In genomic region chr13:19782049-19782726, GRCh38 we compare ENCODE assay signal across 1 cellular context.
TF ChIP-seq lines count a peak whose summit lies in the region.

No MANE protein-coding gene starts in this region.

TF ChIP-seq in HepG2, 621 proteins besides CTCF, POLR2A, EP300 and RAD21 (continued from another document and continues in another):
- TF ChIP-seq AKNA (CRISPR knock-in tag; IDR thresholded peaks at IDR 0.05; ENCODE audit: borderline replicate concordance) (no peak), CAMTA2 (CRISPR knock-in tag; IDR thresholded peaks at IDR 0.05; ENCODE audit: borderline replicate concordance) (no peak), ZBTB7B (CRISPR knock-in tag; IDR thresholded peaks at IDR 0.05) (no peak), BORCS8-MEF2B (CRISPR knock-in tag; IDR thresholded peaks at IDR 0.05) (no peak), ZNF674 (CRISPR knock-in tag; IDR thresholded peaks at IDR 0.05; ENCODE audit: low read depth) (no peak), ISL2 (CRISPR knock-in tag; IDR thresholded peaks at IDR 0.05) (no peak), POGZ (CRISPR knock-in tag; IDR thresholded peaks at IDR 0.05) (0 out of 2 replicates have a peak, but pooled peaks have one; percentile 19), ZKSCAN5 (CRISPR knock-in tag; IDR thresholded peaks at IDR 0.05) (no peak), HOXA9 (CRISPR knock-in tag; IDR thresholded peaks at IDR 0.05; ENCODE audit: borderline replicate concordance) (no peak), ZSCAN22 (CRISPR knock-in tag; IDR thresholded peaks at IDR 0.05) (no peak), PHF20 (CRISPR knock-in tag; IDR thresholded peaks at IDR 0.05) (no peak), ZNF687 (CRISPR knock-in tag; IDR thresholded peaks at IDR 0.05) (peak; percentile 58), GABPA (IDR thresholded peaks at IDR 0.05; ENCODE audit: low read depth, low read length) (no peak), GABPA (CRISPR knock-in tag; IDR thresholded peaks at IDR 0.05; ENCODE audit: low read depth) (no peak), HBP1 (CRISPR knock-in tag; IDR thresholded peaks at IDR 0.05; ENCODE audit: low read depth) (no peak), HNF4A (CRISPR knock-in tag; IDR thresholded peaks at IDR 0.05) (no peak), ZBTB1 (CRISPR knock-in tag; IDR thresholded peaks at IDR 0.05; ENCODE audit: borderline replicate concordance) (no peak), TRIM22 (IDR thresholded peaks at IDR 0.05) (no peak), DMTF1 (CRISPR knock-in tag; IDR thresholded peaks at IDR 0.05) (no peak), CENPX (CRISPR knock-in tag; IDR thresholded peaks at IDR 0.05) (no peak), ZNF138 (CRISPR knock-in tag; IDR thresholded peaks at IDR 0.05; ENCODE audit: low read depth) (no peak), KDM3A (CRISPR knock-in tag; IDR thresholded peaks at IDR 0.05; ENCODE audit: low read depth) (0 out of 2 replicates have a peak, but pooled peaks have one; percentile 16), HNF4G (IDR thresholded peaks at IDR 0.05; ENCODE audit: borderline replicate concordance, low read depth, low read length) (no peak), HNF4G (CRISPR knock-in tag; IDR thresholded peaks at IDR 0.05; ENCODE audit: borderline replicate concordance, low read depth) (no peak), RNF2 (conservative IDR thresholded peaks at IDR 0.05; ENCODE audit: low read depth) (no peak), ZSCAN30 (CRISPR knock-in tag; IDR thresholded peaks at IDR 0.05) (no peak), SNAI1 (CRISPR knock-in tag; IDR thresholded peaks at IDR 0.05; ENCODE audit: borderline replicate concordance) (no peak), KLF13 (CRISPR knock-in tag; IDR thresholded peaks at IDR 0.05) (no peak), ZNF576 (CRISPR knock-in tag; IDR thresholded peaks at IDR 0.05) (no peak), ZNF761 (CRISPR knock-in tag; conservative IDR thresholded peaks at IDR 0.05) (peak; percentile 78; the same call in 1 of the 2 replicates), NFYC (CRISPR knock-in tag; IDR thresholded peaks at IDR 0.05) (no peak), ZNF644 (CRISPR knock-in tag; IDR thresholded peaks at IDR 0.05; ENCODE audit: low read depth) (no peak), ZHX1 (CRISPR knock-in tag; IDR thresholded peaks at IDR 0.05; ENCODE audit: low read depth) (no peak), SALL2 (CRISPR knock-in tag; IDR thresholded peaks at IDR 0.05) (0 out of 2 replicates have a peak, but pooled peaks have one; percentile 27), TFE3 (CRISPR knock-in tag; IDR thresholded peaks at IDR 0.05) (no peak), MLX (CRISPR knock-in tag; IDR thresholded peaks at IDR 0.05) (no peak), SALL1 (CRISPR knock-in tag; IDR thresholded peaks at IDR 0.05) (no peak; the same call in 1 of the 2 replicates), CREB3 (CRISPR knock-in tag; IDR thresholded peaks at IDR 0.05) (no peak), TAF15 (IDR thresholded peaks at IDR 0.05; ENCODE audit: low read depth, low read length, poor library complexity, severe bottlenecking) (no peak), ZNF775 (CRISPR knock-in tag; IDR thresholded peaks at IDR 0.05; ENCODE audit: borderline replicate concordance) (no peak), ZNF790 (CRISPR knock-in tag; IDR thresholded peaks at IDR 0.05; ENCODE audit: borderline replicate concordance) (peak; percentile 20; the same call in 1 of the 2 replicates), SMARCE1 (IDR thresholded peaks at IDR 0.05; ENCODE audit: borderline replicate concordance) (no peak)
